ENCODE assay signal across 8 cellular contexts in the genomic region with DNA sequence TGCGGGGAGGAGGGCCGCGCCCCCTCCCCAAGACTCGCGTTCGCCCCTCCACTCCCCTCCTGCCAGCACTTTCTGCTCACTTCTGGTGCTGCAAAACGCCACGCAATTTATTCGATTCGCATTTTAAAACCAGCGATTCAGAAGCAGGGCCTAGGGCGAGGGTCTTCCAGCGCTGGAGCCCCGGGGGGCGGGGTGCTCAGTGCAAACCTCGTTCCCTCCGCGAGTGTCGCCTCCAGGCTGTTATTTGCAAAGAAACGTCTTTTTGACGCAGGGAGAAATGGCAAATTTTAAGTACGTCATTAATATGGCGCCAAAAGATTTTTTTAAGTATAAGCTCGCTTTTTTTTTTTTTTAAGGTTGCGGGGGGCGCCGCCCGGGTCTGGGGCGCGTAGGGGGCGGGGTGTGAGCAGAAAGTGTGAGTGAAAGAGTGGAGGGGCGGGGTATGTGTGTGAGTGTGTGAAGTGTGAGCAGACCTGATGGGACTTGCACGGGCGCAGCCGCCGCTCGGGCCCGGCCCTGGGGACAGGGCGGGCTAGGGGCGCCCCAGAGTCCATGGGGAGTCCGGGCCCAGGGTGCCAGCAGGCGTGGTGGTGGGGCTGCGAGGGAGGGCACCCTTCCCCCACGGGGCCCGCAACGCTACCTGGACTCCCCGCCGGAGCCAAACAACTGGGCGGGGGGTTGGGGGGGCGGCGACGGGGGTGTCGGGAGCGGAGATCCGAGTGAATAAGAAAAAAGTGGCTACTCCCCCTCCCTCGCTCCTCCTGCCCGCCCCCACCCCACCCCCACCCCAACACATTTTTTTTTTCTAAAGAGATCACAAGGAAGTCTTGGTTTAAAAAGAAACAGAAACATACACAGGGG. TPM values are rescaled to one million over a fixed set of nuclear protein-coding genes. Genes with fewer than 3 reads are reported as not detected.
A peak's percentile ranks its signal among the peaks of the same experiment; 100 is the strongest.
DNase-seq lines count a peak whose midpoint lies in the region; ATAC-seq and TF ChIP-seq lines count a peak whose summit lies in the region.

JADE2 (plus strand) TSS at position 845 of the 861 bp plus-strand sequence. CDS start 10,188 bp downstream, outside the sequence.

- DNase-seq in GM10248 (ENCODE audit: extremely low spot score) (peak; percentile 83), NCI-H345 treated with DMSO at 0.1 percent for 48 hours (lab: John Stamatoyannopoulos, UW; ENCODE audit: unreplicated experiment) (peak; percentile 41), dermis blood vessel endothelial cell (peak; percentile 77)
- DNase-seq in activated CD4-positive, alpha-beta T cell treated with anti-CD3 and anti-CD28 coated beads, Interleukin-2, amount 50 U/mL, for 48 hours: peak; percentile 74 to 80
- DNase-seq in stimulated activated CD4-positive, alpha-beta T cell treated with anti-CD3 and anti-CD28 coated beads, Interleukin-4, amount 100 ng/mL, for 1 hour: peak; percentile 72

- WGBS in liver: under 1% methylated on average over 57 of the region's 57 CpGs

- H3K9ac ChIP-seq in liver (ENCODE audit: low read depth in 1 of 2, low read length in 2 of 2): peak within 1 kb of the TSS; percentile 91 to 99

- POLR2A ChIA-PET in GM10248 (lab: Yijun Ruan, JAX): interaction anchor here (0.6 to 2.8 kb wide), 4 partner anchors 9 to 1760 kb away, joined by 3 to 13 read pairs (median 6); partner anchors contain the start of gene UBE2B

- H3K9me3 ChIP-seq in liver (ENCODE audit: control insufficient read depth in 4 of 4, low read length in 3 of 4): no peaks in the 10 kb centered on the region

- ATAC-seq in HG02610 (IDR thresholded peaks at IDR 0.05; ENCODE audit: unreplicated experiment) (peak; percentile 33), HG02870 (IDR thresholded peaks at IDR 0.05; ENCODE audit: unreplicated experiment) (no peak)

- TF ChIP-seq RAD21 in liver (IDR thresholded peaks at IDR 0.05): no peak

- peak within 1 kb of the TSS; percentile 84 to 89 (median 84) for H3K4me3 ChIP-seq in liver (ENCODE audit: low read depth in 1 of 3, low read length in 3 of 3)

- H3K36me3 ChIP-seq in liver (ENCODE audit: control insufficient read depth in 4 of 4, insufficient read depth in 3 of 4, low read depth in 1 of 4, low read length in 3 of 4): peaks cover 0 to 1% (median 0%) of the 10 kb centered on the region in 4 donors

- H3K4me1 ChIP-seq in liver (ENCODE audit: control insufficient read depth in 4 of 4, insufficient read depth in 4 of 4, low read length in 3 of 4): peaks cover 13 to 43% (median 34%) of the 10 kb centered on the region in 4 donors

- H3K27me3 ChIP-seq in liver (ENCODE audit: control insufficient read depth in 4 of 4, insufficient read depth in 4 of 4, low read length in 3 of 4): no peaks in the 10 kb centered on the region

- CTCF ChIA-PET in GM10248 (lab: Yijun Ruan, JAX): interaction anchor here (1.0 to 8.7 kb wide), 2 partner anchors 16 to 299 kb away, joined by 3 to 143 read pairs; partner anchors contain the start of gene PPP2CA

- peak within 1 kb of the TSS; percentile 98 to 99 for H3K27ac ChIP-seq in liver (ENCODE audit: low read depth in 1 of 2, low read length in 2 of 2)

- TF ChIP-seq CTCF in GM10248 (IDR thresholded peaks at IDR 0.05; ENCODE audit: control extremely low read depth, extremely low read depth, low read depth, missing control alignments): no peak
- TF ChIP-seq CTCF in liver (IDR thresholded peaks at IDR 0.05; ENCODE audit: low read depth, low read length, missing input control): no peak

TF ChIP-seq in liver, 16 proteins besides CTCF, POLR2A, EP300 and RAD21:
- TF ChIP-seq TAF1 (conservative IDR thresholded peaks at IDR 0.05) (peak; percentile 36), YY1 (IDR thresholded peaks at IDR 0.05) (peak; percentile 87), GABPA (IDR thresholded peaks at IDR 0.05 in 1 of 2, conservative IDR thresholded peaks at IDR 0.05 in 1 of 2) (no peak)
- TF ChIP-seq, protein P1, sequence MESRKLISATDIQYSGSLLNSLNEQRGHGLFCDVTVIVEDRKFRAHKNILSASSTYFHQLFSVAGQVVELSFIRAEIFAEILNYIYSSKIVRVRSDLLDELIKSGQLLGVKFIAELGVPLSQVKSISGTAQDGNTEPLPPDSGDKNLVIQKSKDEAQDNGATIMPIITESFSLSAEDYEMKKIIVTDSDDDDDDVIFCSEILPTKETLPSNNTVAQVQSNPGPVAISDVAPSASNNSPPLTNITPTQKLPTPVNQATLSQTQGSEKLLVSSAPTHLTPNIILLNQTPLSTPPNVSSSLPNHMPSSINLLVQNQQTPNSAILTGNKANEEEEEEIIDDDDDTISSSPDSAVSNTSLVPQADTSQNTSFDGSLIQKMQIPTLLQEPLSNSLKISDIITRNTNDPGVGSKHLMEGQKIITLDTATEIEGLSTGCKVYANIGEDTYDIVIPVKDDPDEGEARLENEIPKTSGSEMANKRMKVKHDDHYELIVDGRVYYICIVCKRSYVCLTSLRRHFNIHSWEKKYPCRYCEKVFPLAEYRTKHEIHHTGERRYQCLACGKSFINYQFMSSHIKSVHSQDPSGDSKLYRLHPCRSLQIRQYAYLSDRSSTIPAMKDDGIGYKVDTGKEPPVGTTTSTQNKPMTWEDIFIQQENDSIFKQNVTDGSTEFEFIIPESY (IDR thresholded peaks at IDR 0.05): peak; percentile 39
TF ChIP-seq in liver: peak in this region for 3.

RNA-seq across cellular contexts. Expression of gene JADE2, which starts in this region (rescaled TPM):
- 23.3 and 31.7 TPM in 2 replicates for total RNA-seq in dermis blood vessel endothelial cell
- total RNA-seq in liver: 10 to 100 TPM in 1 of 2 donors, 1 to 10 TPM in 1; 5.7 to 11.4 TPM
- polyA plus RNA-seq in liver: 1 to 10 TPM; 3.9 to 5.3 TPM
